31 cellular contexts compared by ENCODE assay signal in genomic region chr15:81523867-81524266, GRCh38.
"Had no signal": no experiment of that assay in that cellular context is flagged by ENCODE, and none has a peak within 500 bp of the region (broad histone marks: within the 10 kb centered on the region; RNA-seq: fewer than 3 reads in every experiment).

No MANE protein-coding gene starts in this region.

- H3K27ac Mint-ChIP-seq: activated CD4-positive, alpha-beta memory T cell treated with anti-CD3 and anti-CD28 coated beads for 36 hours; activated CD4-positive, alpha-beta T cell treated with anti-CD3 and anti-CD28 coated beads for 36 hours; activated CD4-positive, alpha-beta T cell treated with anti-CD3 and anti-CD28 coated beads, Interleukin-2, amount 10 ng/mL, durations not matched to agents 24 days and 14 days; activated CD8-positive, alpha-beta memory T cell treated with anti-CD3 and anti-CD28 coated beads, Interleukin-2, amount 10 ng/mL, durations not matched to agents 7 days and 5 days; activated CD8-positive, alpha-beta T cell treated with anti-CD3 and anti-CD28 coated beads, Interleukin-2, amount 10 ng/mL, durations not matched to agents 7 days and 5 days; activated naive CD4-positive, alpha-beta T cell treated with anti-CD3 and anti-CD28 coated beads, Interleukin-2, amount 10 ng/mL, durations not matched to agents 7 days and 5 days; activated naive CD4-positive, alpha-beta T cell treated with anti-CD3 and anti-CD28 coated beads, Interleukin-2, amount 50 U/mL, for 72 hours; activated naive CD8-positive, alpha-beta T cell treated with anti-CD3 and anti-CD28 coated beads, Interleukin-2, amount 10 ng/mL, durations not matched to agents 7 days and 5 days; effector memory CD8-positive, alpha-beta T cell; T-helper 17 cell; T-helper 2 cell treated with Interferon-gamma antibody and Interleukin-4, amounts not matched to agents 5 μg/mL and 100 μg/mL, for 36 hours had no signal

- H3K9me3 Mint-ChIP-seq: activated CD4-positive, alpha-beta memory T cell treated with anti-CD3 and anti-CD28 coated beads for 36 hours; activated CD4-positive, alpha-beta T cell treated with anti-CD3 and anti-CD28 coated beads, Interleukin-2, amount 10 ng/mL, durations not matched to agents 24 days and 14 days; activated naive CD4-positive, alpha-beta T cell treated with anti-CD3 and anti-CD28 coated beads, Interleukin-2, amount 10 ng/mL, durations not matched to agents 7 days and 5 days; activated naive CD4-positive, alpha-beta T cell treated with anti-CD3 and anti-CD28 coated beads, Interleukin-2, amount 50 U/mL, for 72 hours; effector memory CD8-positive, alpha-beta T cell; T-helper 2 cell treated with Interferon-gamma antibody and Interleukin-4, amounts not matched to agents 5 μg/mL and 100 μg/mL, for 36 hours had no signal

- H3K27me3 ChIP-seq: ascending aorta, gastroesophageal sphincter had no signal

- H3K27me3 Mint-ChIP-seq: activated naive CD8-positive, alpha-beta T cell treated with anti-CD3 and anti-CD28 coated beads, Interleukin-2, amount 10 ng/mL, durations not matched to agents 7 days and 5 days had no signal

- H3K9me3 ChIP-seq: ascending aorta, esophagus squamous epithelium, gastroesophageal sphincter had no signal

- H3K4me1 ChIP-seq: ascending aorta, esophagus squamous epithelium, gastroesophageal sphincter had no signal

- DNase-seq: activated CD4-positive, alpha-beta memory T cell treated with anti-CD3 and anti-CD28 coated beads for 36 hours; activated CD4-positive, alpha-beta T cell treated with anti-CD3 and anti-CD28 coated beads for 36 hours; activated CD4-positive, alpha-beta T cell treated with anti-CD3 and anti-CD28 coated beads, Interleukin-2, amount 10 ng/mL, durations not matched to agents 24 days and 14 days; activated CD4-positive, CD25-positive, alpha-beta regulatory T cell; activated CD4-positive, CD25-positive, alpha-beta regulatory T cell treated with anti-CD3 and anti-CD28 coated beads, Interleukin-2, amount 50 U/mL, for 72 hours; activated CD8-positive, alpha-beta memory T cell treated with anti-CD3 and anti-CD28 coated beads, Interleukin-2, amount 10 ng/mL, durations not matched to agents 7 days and 5 days; activated CD8-positive, alpha-beta memory T cell treated with anti-CD3 and anti-CD28 coated beads, Interleukin-2, amount 50 U/mL, for 4 hours; activated CD8-positive, alpha-beta T cell treated with anti-CD3 and anti-CD28 coated beads, Interleukin-2, amount 10 ng/mL, durations not matched to agents 7 days and 5 days; activated gamma-delta T cell; activated naive CD4-positive, alpha-beta T cell; activated naive CD4-positive, alpha-beta T cell treated with anti-CD3 and anti-CD28 coated beads, Interleukin-2, amount 10 ng/mL, durations not matched to agents 7 days and 5 days; activated naive CD8-positive, alpha-beta T cell treated with anti-CD3 and anti-CD28 coated beads, Interleukin-2, amount 10 ng/mL, durations not matched to agents 7 days and 5 days; activated T-cell treated with anti-CD3 and anti-CD28 coated beads, Interleukin-2, amount 50 U/mL, for 1 hour; activated T-cell treated with anti-CD3 and anti-CD28 coated beads, Interleukin-2, amount 50 U/mL, for 48 hours; caudate nucleus; cortex of kidney; dermis blood vessel endothelial cell; effector CD4-positive, alpha-beta T cell; effector memory CD8-positive, alpha-beta T cell; esophagus squamous epithelium; foreskin melanocyte; head of caudate nucleus; hippocampal formation; T-helper 17 cell; T1000; WERI-Rb-1 had no signal

- H3K36me3 ChIP-seq: ascending aorta, esophagus squamous epithelium, gastroesophageal sphincter, WERI-Rb-1 had no signal

- H3K4me3 ChIP-seq: ascending aorta, esophagus squamous epithelium, gastroesophageal sphincter had no signal

- H3K27ac ChIP-seq: ascending aorta, epithelial cell of prostate, esophagus squamous epithelium, gastroesophageal sphincter, WERI-Rb-1 had no signal

- H3K36me3 Mint-ChIP-seq: activated CD4-positive, alpha-beta memory T cell treated with anti-CD3 and anti-CD28 coated beads for 36 hours; activated CD8-positive, alpha-beta memory T cell treated with anti-CD3 and anti-CD28 coated beads, Interleukin-2, amount 10 ng/mL, durations not matched to agents 7 days and 5 days; activated naive CD4-positive, alpha-beta T cell treated with anti-CD3 and anti-CD28 coated beads, Interleukin-2, amount 10 ng/mL, durations not matched to agents 7 days and 5 days; activated naive CD4-positive, alpha-beta T cell treated with anti-CD3 and anti-CD28 coated beads, Interleukin-2, amount 50 U/mL, for 72 hours; activated naive CD8-positive, alpha-beta T cell treated with anti-CD3 and anti-CD28 coated beads, Interleukin-2, amount 10 ng/mL, durations not matched to agents 7 days and 5 days had no signal

- H3K4me1 Mint-ChIP-seq: activated CD4-positive, alpha-beta T cell treated with anti-CD3 and anti-CD28 coated beads for 36 hours; activated CD4-positive, alpha-beta T cell treated with anti-CD3 and anti-CD28 coated beads, Interleukin-2, amount 10 ng/mL, durations not matched to agents 24 days and 14 days; activated CD8-positive, alpha-beta memory T cell treated with anti-CD3 and anti-CD28 coated beads, Interleukin-2, amount 10 ng/mL, durations not matched to agents 7 days and 5 days; activated naive CD4-positive, alpha-beta T cell treated with anti-CD3 and anti-CD28 coated beads, Interleukin-2, amount 10 ng/mL, durations not matched to agents 7 days and 5 days; activated naive CD8-positive, alpha-beta T cell treated with anti-CD3 and anti-CD28 coated beads, Interleukin-2, amount 10 ng/mL, durations not matched to agents 7 days and 5 days; T-helper 17 cell had no signal

- ATAC-seq: activated CD4-positive, alpha-beta T cell treated with anti-CD3 and anti-CD28 coated beads for 36 hours; activated CD8-positive, alpha-beta memory T cell treated with anti-CD3 and anti-CD28 coated beads, Interleukin-2, amount 10 ng/mL, durations not matched to agents 7 days and 5 days; activated CD8-positive, alpha-beta T cell treated with anti-CD3 and anti-CD28 coated beads, Interleukin-2, amount 10 ng/mL, durations not matched to agents 7 days and 5 days; activated naive CD4-positive, alpha-beta T cell treated with anti-CD3 and anti-CD28 coated beads, Interleukin-2, amount 50 U/mL, for 72 hours; effector memory CD8-positive, alpha-beta T cell; gastroesophageal sphincter; T-helper 17 cell had no signal

- H3K4me3 Mint-ChIP-seq: activated CD4-positive, alpha-beta memory T cell treated with anti-CD3 and anti-CD28 coated beads for 36 hours; activated CD4-positive, alpha-beta T cell treated with anti-CD3 and anti-CD28 coated beads for 36 hours; activated CD4-positive, alpha-beta T cell treated with anti-CD3 and anti-CD28 coated beads, Interleukin-2, amount 10 ng/mL, durations not matched to agents 24 days and 14 days; activated CD8-positive, alpha-beta memory T cell treated with anti-CD3 and anti-CD28 coated beads, Interleukin-2, amount 10 ng/mL, durations not matched to agents 7 days and 5 days; activated CD8-positive, alpha-beta T cell treated with anti-CD3 and anti-CD28 coated beads, Interleukin-2, amount 10 ng/mL, durations not matched to agents 7 days and 5 days; activated naive CD4-positive, alpha-beta T cell treated with anti-CD3 and anti-CD28 coated beads, Interleukin-2, amount 10 ng/mL, durations not matched to agents 7 days and 5 days; activated naive CD8-positive, alpha-beta T cell treated with anti-CD3 and anti-CD28 coated beads, Interleukin-2, amount 10 ng/mL, durations not matched to agents 7 days and 5 days; effector memory CD8-positive, alpha-beta T cell; T-helper 17 cell; T-helper 2 cell treated with Interferon-gamma antibody and Interleukin-4, amounts not matched to agents 5 μg/mL and 100 μg/mL, for 36 hours had no signal
